ENCODE assay signal across 11 cellular contexts in the genomic region with DNA sequence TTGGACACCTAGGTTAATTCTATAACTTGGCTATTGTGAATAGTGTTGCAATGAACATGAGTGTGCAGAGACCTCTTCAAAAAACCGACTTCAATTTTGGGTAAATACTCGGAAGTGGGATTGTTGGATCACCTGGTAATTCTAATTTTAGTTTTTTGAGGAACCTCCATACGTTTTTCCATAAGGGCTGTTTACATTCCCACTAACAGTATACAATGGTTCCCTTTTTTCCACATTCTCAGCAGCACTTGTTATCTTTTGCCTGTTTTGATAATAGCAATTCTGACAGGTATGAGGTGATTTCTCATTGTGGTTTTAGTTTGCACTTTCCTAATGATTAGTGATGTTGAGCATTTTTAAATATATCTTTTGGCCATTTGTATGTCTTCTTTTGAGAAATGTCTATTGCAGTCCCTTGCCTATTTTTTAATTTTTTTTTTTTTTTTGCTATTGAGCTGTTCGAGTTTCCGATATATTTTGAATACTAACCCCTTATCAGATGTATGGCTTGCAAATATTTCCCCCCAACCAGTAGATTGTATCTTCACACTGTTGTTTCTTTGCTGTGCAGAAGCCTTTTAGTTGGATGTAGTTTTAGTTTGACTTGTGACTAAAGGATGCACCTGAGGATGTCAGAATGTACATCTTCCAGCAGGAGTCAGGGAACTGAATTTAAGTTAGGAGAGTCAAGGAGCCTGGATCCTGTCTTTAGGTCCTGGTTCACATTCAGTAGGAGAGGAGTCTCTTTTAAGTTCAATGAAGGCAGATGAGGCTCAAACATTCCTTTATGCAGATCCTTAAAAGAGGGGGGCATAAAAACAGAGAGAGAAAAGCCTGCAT.
DNase-seq lines count a peak whose midpoint lies in the region; ATAC-seq and TF ChIP-seq lines count a peak whose summit lies in the region.
"Had no signal": no experiment of that assay in that cellular context is flagged by ENCODE, and none has a peak within 500 bp of the region (broad histone marks: within the 10 kb centered on the region; RNA-seq: fewer than 3 reads in every experiment).

No MANE protein-coding gene starts in this region.

- TF ChIP-seq EP300 in ovary (IDR thresholded peaks at IDR 0.05) = no peak

- TF ChIP-seq POLR2A in ovary (IDR thresholded peaks at IDR 0.05) = no peak

- DNase-seq in immature natural killer cell (no peak), ovary (no peak), NCI-H69 (lab: John Stamatoyannopoulos, UW) (no peak), kidney tubule cell (ENCODE audit: low spot score) (no peak)
- no peak for DNase-seq in activated CD4-positive, alpha-beta T cell treated with anti-CD3 and anti-CD28 coated beads for 4 hours

- peaks cover 2 to 6% (median 2%) of the 10 kb centered on the region in 3 donors for H3K27me3 Mint-ChIP-seq in immature natural killer cell (ENCODE audit: low read depth in 3 of 3)

- no peaks in the 10 kb centered on the region for H3K9me3 ChIP-seq in ovary
- H3K9me3 ChIP-seq: gastrocnemius medialis had no signal

- H3K4me3 Mint-ChIP-seq in immature natural killer cell = peak overlapping the region in 4 of 5 donors; percentile 5 to 41 (median 22)

- H3K27ac Mint-ChIP-seq in immature natural killer cell = peak overlapping the region; percentile 71 to 86 (median 76)

- peaks cover 0 to 3% (median 0%) of the 10 kb centered on the region in 3 donors for H3K36me3 Mint-ChIP-seq in immature natural killer cell

- H3K9me3 Mint-ChIP-seq in immature natural killer cell = no peaks in the 10 kb centered on the region

- H3K27ac ChIP-seq in ovary = no peak overlapping the region
- H3K27ac ChIP-seq: dorsolateral prefrontal cortex, gastrocnemius medialis had no signal

- peak; percentile 31 for ATAC-seq in GM18909 (IDR thresholded peaks at IDR 0.05; ENCODE audit: poor library complexity, unreplicated experiment)
- peak; percentile 34 for ATAC-seq in GM21717 (IDR thresholded peaks at IDR 0.05; ENCODE audit: unreplicated experiment)
- ATAC-seq in HG03378 (IDR thresholded peaks at IDR 0.05; ENCODE audit: unreplicated experiment) = peak; percentile 19

- no peak overlapping the region for H3K4me3 ChIP-seq in ovary
- H3K4me3 ChIP-seq: dorsolateral prefrontal cortex, gastrocnemius medialis, K562 had no signal

- no peaks in the 10 kb centered on the region for H3K27me3 ChIP-seq in ovary
- H3K27me3 ChIP-seq: gastrocnemius medialis had no signal

- H3K4me1 ChIP-seq in ovary (ENCODE audit: insufficient read depth) = no peaks in the 10 kb centered on the region
- H3K4me1 ChIP-seq: gastrocnemius medialis had no signal

- 66 to 76% (median 69%) methylated on average over 5 of the region's 5 CpGs for WGBS in ovary, 3 donors

- peaks cover 15 to 33% of the 10 kb centered on the region in 2 donors for H3K4me1 Mint-ChIP-seq in immature natural killer cell

- intact Hi-C loops in ovary (cut with DNase I) = loop anchor here in 1 of 4 donors (1.0 kb wide), 1 partner anchor 49 kb away; no protein-coding TSS in a partner anchor

- no peaks in the 10 kb centered on the region for H3K36me3 ChIP-seq in ovary
- H3K36me3 ChIP-seq: gastrocnemius medialis had no signal

- TF ChIP-seq CTCF in ovary (IDR thresholded peaks at IDR 0.05) = no peak
